26 cellular contexts compared by ENCODE assay signal in genomic region chr5:102638316-102638715, GRCh38.
A peak's percentile ranks its signal among the peaks of the same experiment; 100 is the strongest.
DNase-seq lines count a peak whose midpoint lies in the region; ATAC-seq and TF ChIP-seq lines count a peak whose summit lies in the region.
"Had no signal": no experiment of that assay in that cellular context is flagged by ENCODE, and none has a peak within 500 bp of the region (broad histone marks: within the 10 kb centered on the region; RNA-seq: fewer than 3 reads in every experiment).

No MANE protein-coding gene starts in this region.

- no peak for TF ChIP-seq POLR2A in erythroblast (IDR thresholded peaks at IDR 0.05; ENCODE audit: low read length)

- CTCF ChIA-PET in activated naive CD4-positive, alpha-beta T cell treated with anti-CD3 and anti-CD28 coated beads, Interleukin-2, amount 10 ng/mL, durations not matched to agents 7 days and 5 days (lab: Charles Lee): no interaction called here

- TF ChIP-seq CTCF in left ventricle myocardium inferior (IDR thresholded peaks at IDR 0.05; ENCODE audit: borderline replicate concordance): no peak
- TF ChIP-seq CTCF in tibial artery (IDR thresholded peaks at IDR 0.05): no peak

- no peak overlapping the region for H3K27ac Mint-ChIP-seq in activated naive CD4-positive, alpha-beta T cell treated with anti-CD3 and anti-CD28 coated beads, Interleukin-2, amount 10 ng/mL, durations not matched to agents 7 days and 5 days
- H3K27ac Mint-ChIP-seq: CD14-positive monocyte; naive thymus-derived CD8-positive, alpha-beta T cell; T-helper 17 cell had no signal

- no peak for ATAC-seq in Right ventricle myocardium inferior
- ATAC-seq: K562; naive thymus-derived CD8-positive, alpha-beta T cell; T-helper 17 cell had no signal

- in situ Hi-C loops in G401 (cut with HindIII; ENCODE audit: low sequenced_read_pairs): no loop called here

- no peaks in the 10 kb centered on the region for H3K36me3 Mint-ChIP-seq in activated naive CD4-positive, alpha-beta T cell treated with anti-CD3 and anti-CD28 coated beads, Interleukin-2, amount 10 ng/mL, durations not matched to agents 7 days and 5 days
- H3K36me3 Mint-ChIP-seq: CD14-positive monocyte had no signal

- peaks cover 4% of the 10 kb centered on the region for H3K27me3 Mint-ChIP-seq in activated naive CD4-positive, alpha-beta T cell treated with anti-CD3 and anti-CD28 coated beads, Interleukin-2, amount 10 ng/mL, durations not matched to agents 7 days and 5 days

- intact Hi-C loops in left ventricle myocardium inferior (cut with micrococcal nuclease): no loop called here
- intact Hi-C loops in Right ventricle myocardium inferior (cut with DNase I): no loop called here
- intact Hi-C loops in tibial artery (cut with DNase I; ENCODE audit: low total_unique reads): no loop called here

- DNase-seq in left ventricle myocardium inferior: no peak
- no peak for DNase-seq in Right ventricle myocardium inferior (ENCODE audit: missing footprints)
- peak; percentile 46 for DNase-seq in adipocyte (ENCODE audit: low read depth)
- peak; percentile 10 for DNase-seq in fibroblast of peridontal ligament (ENCODE audit: extremely low read depth)
- DNase-seq in tibial artery: no peak
- DNase-seq in activated naive CD4-positive, alpha-beta T cell treated with anti-CD3 and anti-CD28 coated beads, Interleukin-2, amount 10 ng/mL, durations not matched to agents 7 days and 5 days: no peak
- no peak for DNase-seq in G401 (ENCODE audit: low spot score)
- no peak for DNase-seq in erythroblast (lab: John Stamatoyannopoulos, UW)
- DNase-seq: 8988T; activated naive CD4-positive, alpha-beta T cell; brain microvascular endothelial cell; cerebellar nuclear complex; head of caudate nucleus; islet precursor cell; naive thymus-derived CD8-positive, alpha-beta T cell; NCI-H1092 treated with DMSO at 0.1 percent for 48 hours; NCI-H1694 treated with DMSO at 0.1 percent for 48 hours; NCI-H446; NCI-H748 treated with DMSO at 0.1 percent for 48 hours; small intestine; stimulated activated naive CD4-positive, alpha-beta T cell; T-helper 17 cell had no signal

- no peak overlapping the region for H3K9ac ChIP-seq in adipocyte (ENCODE audit: low read length)

- H3K27ac ChIP-seq in left ventricle myocardium inferior (replicated peaks): peak overlapping the region; percentile 70
- H3K27ac ChIP-seq in tibial artery: peak overlapping the region; percentile 26 to 53
- H3K27ac ChIP-seq: adrenal gland, brain microvascular endothelial cell, SK-N-MC had no signal

- no peaks in the 10 kb centered on the region for H3K4me1 Mint-ChIP-seq in activated naive CD4-positive, alpha-beta T cell treated with anti-CD3 and anti-CD28 coated beads, Interleukin-2, amount 10 ng/mL, durations not matched to agents 7 days and 5 days
- H3K4me1 Mint-ChIP-seq: CD14-positive monocyte; naive thymus-derived CD8-positive, alpha-beta T cell; T-helper 17 cell had no signal

- peaks cover under 1% of the 10 kb centered on the region for H3K9me3 Mint-ChIP-seq in activated naive CD4-positive, alpha-beta T cell treated with anti-CD3 and anti-CD28 coated beads, Interleukin-2, amount 10 ng/mL, durations not matched to agents 7 days and 5 days

- H3K27me3 ChIP-seq in left ventricle myocardium inferior (ENCODE audit: low read depth) (no peaks in the 10 kb centered on the region), adipocyte (replicated peaks; ENCODE audit: control insufficient read depth, insufficient read depth, low read length) (no peaks in the 10 kb centered on the region), tibial artery (no peaks in the 10 kb centered on the region)
- H3K27me3 ChIP-seq: adrenal gland, brain microvascular endothelial cell had no signal

- H3K9me3 ChIP-seq in left ventricle myocardium inferior (replicated peaks) (peaks cover 23% of the 10 kb centered on the region), adipocyte (ENCODE audit: control insufficient read depth, low read length) (peaks cover 11% of the 10 kb centered on the region), tibial artery (no peaks in the 10 kb centered on the region)
- H3K9me3 ChIP-seq: adrenal gland had no signal

- peaks cover 9% of the 10 kb centered on the region for H3K4me1 ChIP-seq in left ventricle myocardium inferior
- H3K4me1 ChIP-seq in adipocyte (ENCODE audit: control insufficient read depth, insufficient read depth, low read length): peaks cover 9% of the 10 kb centered on the region
- peaks cover 0 to 17% (median 2%) of the 10 kb centered on the region in 4 donors for H3K4me1 ChIP-seq in tibial artery
- H3K4me1 ChIP-seq: adrenal gland had no signal

- H3K4me3 Mint-ChIP-seq in activated naive CD4-positive, alpha-beta T cell treated with anti-CD3 and anti-CD28 coated beads, Interleukin-2, amount 10 ng/mL, durations not matched to agents 7 days and 5 days: no peak overlapping the region
- H3K4me3 Mint-ChIP-seq: CD14-positive monocyte; naive thymus-derived CD8-positive, alpha-beta T cell; T-helper 17 cell had no signal

- H3K4me3 ChIP-seq in left ventricle myocardium inferior (no peak overlapping the region), adipocyte (ENCODE audit: low read length) (no peak overlapping the region), tibial artery (no peak overlapping the region)
- H3K4me3 ChIP-seq: adrenal gland, K562, SK-N-MC had no signal

- H3K36me3 ChIP-seq in left ventricle myocardium inferior (no peaks in the 10 kb centered on the region), adipocyte (ENCODE audit: control insufficient read depth, insufficient read depth, low read length, severe bottlenecking) (no peaks in the 10 kb centered on the region), tibial artery (no peaks in the 10 kb centered on the region)
- H3K36me3 ChIP-seq: adrenal gland, brain microvascular endothelial cell had no signal

Comparison
In these comparisons a context has a peak if more than half of its experiments do, and no peak if none do; other contexts are left out.
1. DNase-seq: peak in adipocyte (single experiment) and fibroblast of peridontal ligament (single experiment); none in left ventricle myocardium inferior (single experiment), Right ventricle myocardium inferior (single experiment), tibial artery (0 of 2), activated naive CD4-positive, alpha-beta T cell treated with anti-CD3 and anti-CD28 coated beads, Interleukin-2, amount 10 ng/mL, durations not matched to agents 7 days and 5 days (single experiment), G401 (single experiment) and erythroblast (0 of 2).